Comparison of ENCODE assay signal across 1 cellular context in genomic region chr6:397604-398003, GRCh38.
TF ChIP-seq lines count a peak whose summit lies in the region.

No MANE protein-coding gene starts in this region.

TF ChIP-seq in K562, 482 proteins besides CTCF, POLR2A, EP300 and RAD21:
- TF ChIP-seq ZFX (CRISPR knock-in tag; IDR thresholded peaks at IDR 0.05) (no peak), ZNF143 (CRISPR knock-in tag; IDR thresholded peaks at IDR 0.05) (no peak), ZNF24 (IDR thresholded peaks at IDR 0.05) (no peak), ELF1 (tag; IDR thresholded peaks at IDR 0.05) (no peak), CBFB (CRISPR knock-in tag; IDR thresholded peaks at IDR 0.05) (no peak), MTA3 (IDR thresholded peaks at IDR 0.05; ENCODE audit: borderline replicate concordance) (no peak), OTX1 (CRISPR knock-in tag; IDR thresholded peaks at IDR 0.05) (no peak), E2F3 (CRISPR knock-in tag; IDR thresholded peaks at IDR 0.05) (no peak), IRF1 (CRISPR knock-in tag; IDR thresholded peaks at IDR 0.05; ENCODE audit: borderline replicate concordance) (no peak), NR2F6 (CRISPR knock-in tag; IDR thresholded peaks at IDR 0.05) (no peak), MYBL2 (IDR thresholded peaks at IDR 0.05; ENCODE audit: low read depth) (no peak), MYBL2 (CRISPR knock-in tag; IDR thresholded peaks at IDR 0.05; ENCODE audit: borderline replicate concordance) (no peak), HCFC1 (IDR thresholded peaks at IDR 0.05; ENCODE audit: low read depth, low read length) (no peak), USF2 (CRISPR knock-in tag; IDR thresholded peaks at IDR 0.05) (no peak), RFX1 (IDR thresholded peaks at IDR 0.05) (no peak), PKNOX1 (IDR thresholded peaks at IDR 0.05) (no peak), KDM4B (IDR thresholded peaks at IDR 0.05; ENCODE audit: borderline replicate concordance in 2 of 2, low read depth in 1 of 2) (no peak), ZSCAN32 (CRISPR knock-in tag; IDR thresholded peaks at IDR 0.05) (no peak), FOXK1 (CRISPR knock-in tag; IDR thresholded peaks at IDR 0.05; ENCODE audit: borderline replicate concordance) (no peak), ZBTB34 (CRISPR knock-in tag; IDR thresholded peaks at IDR 0.05) (no peak), CBX8 (IDR thresholded peaks at IDR 0.05; ENCODE audit: borderline replicate concordance, extremely low read depth, low read depth, low read length, poor library complexity, severe bottlenecking) (no peak)
TF ChIP-seq in K562: peak in this region for 0.
